In genomic region chr15:39584266-39584659, GRCh38 we compare ENCODE assay signal across 16 cellular contexts. TPM values are rescaled to one million over a fixed set of nuclear protein-coding genes. Genes with fewer than 3 reads are reported as not detected.
DNase-seq lines count a peak whose midpoint lies in the region; ATAC-seq, FAIRE-seq and TF ChIP-seq lines count a peak whose summit lies in the region.
"Had no signal": no experiment of that assay in that cellular context is flagged by ENCODE, and none has a peak within 500 bp of the region (broad histone marks: within the 10 kb centered on the region; RNA-seq: fewer than 3 reads in every experiment).

No MANE protein-coding gene starts in this region.

- H3K27ac Mint-ChIP-seq in MCF 10A (ENCODE audit: low read depth, unreplicated experiment): peak overlapping the region; percentile 68
- H3K27ac Mint-ChIP-seq: activated CD4-positive, alpha-beta T cell treated with anti-CD3 and anti-CD28 coated beads for 36 hours; activated T-cell treated with anti-CD3 and anti-CD28 coated beads, Interleukin-2, amount 50 U/mL, for 24 hours had no signal

- H3K4me3 ChIP-seq in BJ (ENCODE audit: low read depth, low read length) (peak overlapping the region; percentile 54), keratinocyte (ENCODE audit: control insufficient read depth in 2 of 3, extremely low read depth in 1 of 3, insufficient read depth in 2 of 3, low read depth in 1 of 3, low read length in 3 of 3) (peak overlapping the region in 2 of 3 experiments; percentile 27 to 63), skeletal muscle cell (ENCODE audit: low read depth, low read length) (peak overlapping the region; percentile 84), adrenal gland (peak overlapping the region in 1 of 4 donors; percentile 45)
- H3K4me3 ChIP-seq: PC-9 had no signal

- H3K9me3 ChIP-seq in keratinocyte (ENCODE audit: control insufficient read depth, low read depth, low read length) (no peaks in the 10 kb centered on the region), adrenal gland (replicated peaks in 1 of 3) (no peaks in the 10 kb centered on the region)
- H3K9me3 ChIP-seq: BE2C had no signal

- H3K4me3 Mint-ChIP-seq in MCF 10A (ENCODE audit: unreplicated experiment): peak overlapping the region; percentile 78
- H3K4me3 Mint-ChIP-seq: activated CD4-positive, alpha-beta T cell treated with anti-CD3 and anti-CD28 coated beads for 36 hours; activated T-cell treated with anti-CD3 and anti-CD28 coated beads, Interleukin-2, amount 50 U/mL, for 24 hours had no signal

- no TSS peak for BruUV-seq in MCF 10A (replicated peaks; lab: Mats Ljungman, UMichigan)

- H3K27me3 Mint-ChIP-seq in MCF 10A (ENCODE audit: insufficient read depth, unreplicated experiment): no peaks in the 10 kb centered on the region

- peaks cover 29% of the 10 kb centered on the region for H3K79me2 ChIP-seq in keratinocyte (ENCODE audit: control insufficient read depth, insufficient read depth, low read length)

- no peaks in the 10 kb centered on the region for H3K9me1 ChIP-seq in keratinocyte (ENCODE audit: control insufficient read depth, extremely low read depth, insufficient read depth, low read length)

- intact Hi-C loops in MCF 10A (cut with micrococcal nuclease): loop anchor here (5.0 kb wide), 3 partner anchors 72 to 272 kb away; no protein-coding TSS in a partner anchor
- intact Hi-C loops in adrenal gland (cut with DNase I): loop anchor here in 1 of 2 donors (5.0 to 10.0 kb wide), 4 partner anchors 269 to 767 kb away; no protein-coding TSS in a partner anchor

- H3K27me3 ChIP-seq in BJ (ENCODE audit: control insufficient read depth, insufficient read depth, low read length): no peaks in the 10 kb centered on the region
- no peaks in the 10 kb centered on the region for H3K27me3 ChIP-seq in keratinocyte (ENCODE audit: control insufficient read depth, extremely low read depth, insufficient read depth, low read length)
- peaks cover 7% of the 10 kb centered on the region for H3K27me3 ChIP-seq in adrenal gland

- dilution Hi-C loops in keratinocyte (cut with MboI; ENCODE audit: extremely low pct_ligation_motif_present, low sequenced_read_pairs): no loop called here

- H3K9me3 Mint-ChIP-seq in MCF 10A (ENCODE audit: unreplicated experiment): no peaks in the 10 kb centered on the region
- H3K9me3 Mint-ChIP-seq: activated T-cell treated with anti-CD3 and anti-CD28 coated beads, Interleukin-2, amount 50 U/mL, for 24 hours had no signal

- ATAC-seq in HG02970 (IDR thresholded peaks at IDR 0.05; ENCODE audit: low FRiP score, unreplicated experiment): no peak
- ATAC-seq: activated CD4-positive, alpha-beta T cell treated with anti-CD3 and anti-CD28 coated beads for 36 hours; left lobe of liver had no signal

- H3K36me3 ChIP-seq in BJ (ENCODE audit: control insufficient read depth, insufficient read depth, low read length) (peaks cover 56% of the 10 kb centered on the region), keratinocyte (ENCODE audit: control insufficient read depth in 2 of 2, extremely low read depth in 1 of 2, insufficient read depth in 2 of 2, low read length in 2 of 2) (peaks cover 42 to 69% of the 10 kb centered on the region in 2 experiments), adrenal gland (replicated peaks in 1 of 2) (peaks cover 0 to 63% of the 10 kb centered on the region in 2 donors)
- H3K36me3 ChIP-seq: BE2C had no signal

- TF ChIP-seq CTCF in BJ (IDR thresholded peaks at IDR 0.05; ENCODE audit: insufficient read depth, low read depth, low read length) (no peak), MCF 10A (IDR thresholded peaks at IDR 0.05; ENCODE audit: unreplicated experiment) (no peak), keratinocyte (optimal IDR thresholded peaks at IDR 0.05 in 1 of 3, IDR thresholded peaks at IDR 0.05 in 1 of 3, conservative IDR thresholded peaks at IDR 0.05 in 1 of 3; ENCODE audit: extremely low read depth in 1 of 3, insufficient read depth in 2 of 3, low read length in 3 of 3) (no peak), adrenal gland (IDR thresholded peaks at IDR 0.05) (no peak)

- H3K27ac ChIP-seq in keratinocyte (ENCODE audit: control insufficient read depth, insufficient read depth, low read length) (peak overlapping the region; percentile 36), adrenal gland (no peak overlapping the region)
- H3K27ac ChIP-seq: PC-9 had no signal

- no peak overlapping the region for H2AFZ ChIP-seq in keratinocyte (ENCODE audit: control insufficient read depth, low read length)
- H2AFZ ChIP-seq: PC-9 had no signal

- FAIRE-seq in keratinocyte (lab: Jason Lieb, UNC): no peak

- peaks cover 64% of the 10 kb centered on the region for H4K20me1 ChIP-seq in keratinocyte (ENCODE audit: control insufficient read depth, extremely low read depth, insufficient read depth, low read length)

- POLR2A ChIA-PET in BJ (lab: Charles Lee): interaction anchor here (1.0 kb wide), 1 partner anchor 73 kb away, joined by 3 read pairs; no protein-coding TSS in a partner anchor
- POLR2A ChIA-PET in MCF 10A (lab: Yijun Ruan, JAX): interaction anchor here (0.5 to 1.2 kb wide), 4 partner anchors 29 to 985 kb away, joined by 3 to 4 read pairs (median 4); no protein-coding TSS in a partner anchor

- peak overlapping the region; percentile 52 for H3K4me2 ChIP-seq in keratinocyte (ENCODE audit: control insufficient read depth, extremely low read depth, insufficient read depth, low read depth, low read length)
- H3K4me2 ChIP-seq: PC-9 had no signal

- peak overlapping the region; percentile 34 for H3K9ac ChIP-seq in keratinocyte (ENCODE audit: control insufficient read depth, extremely low read depth, insufficient read depth, low read length)

- DNase-seq in BJ (ENCODE audit: low read depth) (no peak), MCF 10A (ENCODE audit: unreplicated experiment) (no peak), keratinocyte (ENCODE audit: low read depth, low spot score) (peak; percentile 30), skeletal muscle cell (ENCODE audit: low read depth) (no peak), SHP77 (lab: John Stamatoyannopoulos, UW) (no peak), midbrain (lab: John Stamatoyannopoulos, UW) (no peak), adrenal gland (no peak)
- DNase-seq: activated CD4-positive, alpha-beta T cell treated with anti-CD3 and anti-CD28 coated beads for 36 hours; activated T-cell treated with anti-CD3 and anti-CD28 coated beads, Interleukin-2, amount 50 U/mL, for 24 hours; BE2C; DND-41; effector CD8-positive, alpha-beta T cell; nucleus accumbens; PC-9 had no signal

- CTCF ChIA-PET in BJ (lab: Yijun Ruan, JAX): interaction anchor here (1.0 kb wide), 1 partner anchor 173 kb away, joined by 3 read pairs; no protein-coding TSS in a partner anchor
- CTCF ChIA-PET in MCF 10A (lab: Yijun Ruan, JAX): interaction anchor here (0.6 to 8.4 kb wide), 14 partner anchors 40 to 955 kb away, joined by 3 to 141 read pairs (median 6); no protein-coding TSS in a partner anchor

- TF ChIP-seq POLR2A in adrenal gland (IDR thresholded peaks at IDR 0.05): no peak

- peaks cover 21% of the 10 kb centered on the region for H3K4me1 ChIP-seq in keratinocyte (ENCODE audit: control insufficient read depth, extremely low read depth, insufficient read depth, low read length)
- H3K4me1 ChIP-seq in adrenal gland (replicated peaks in 1 of 2): peaks cover 0 to 4% of the 10 kb centered on the region in 2 donors

- peaks cover 80% of the 10 kb centered on the region for H3K36me3 Mint-ChIP-seq in MCF 10A (ENCODE audit: insufficient read depth, unreplicated experiment)

- H3K4me1 Mint-ChIP-seq in MCF 10A (ENCODE audit: insufficient read depth, unreplicated experiment): peaks cover 52% of the 10 kb centered on the region

- 82 to 88% (median 83%) methylated on average over 7 of the region's 7 CpGs for WGBS in adrenal gland, 4 donors

RNA-seq across cellular contexts. Expression of gene THBS1, which starts 3.4 kb away (rescaled TPM):
- polyA plus RNA-seq in BJ (2011; rRNA removed) (3,704 and 6,610 TPM in 2 replicates), keratinocyte (585 to 1,976 TPM (median 789 TPM) in 3 replicates), adrenal gland (10 to 100 TPM; 33.9 to 62.7 (median 36.6) TPM)
- 19,882 and 20,500 TPM in 2 replicates for polyA minus RNA-seq in BJ (2011; rRNA and poly(A)+ RNA removed)
- total RNA-seq in MCF 10A (2022) (103 and 393 TPM in 2 replicates), adrenal gland (100 to 1,000 TPM; 102 to 709 (median 441) TPM)
- polyA plus RNA-seq in keratinocyte (2011; ENCODE audit: low read depth): 224 TPM
- polyA plus RNA-seq in keratinocyte (2011; cell fraction: cytosol; rRNA removed): 250 and 267 TPM in 2 replicates
- polyA plus RNA-seq in keratinocyte (2011; cell fraction: nucleus; rRNA removed): 2,729 and 2,799 TPM in 2 replicates
- 152 and 2,223 TPM in 2 replicates for polyA plus RNA-seq in keratinocyte (2012; ENCODE audit: low replicate concordance)
- 2,799 to 14,102 TPM (median 5,100 TPM) in 3 replicates for polyA minus RNA-seq in keratinocyte
- 2,733 TPM for polyA minus RNA-seq in keratinocyte (2011; cell fraction: cytosol; rRNA and poly(A)+ RNA removed)
- polyA minus RNA-seq in keratinocyte (2011; cell fraction: nucleus; rRNA and poly(A)+ RNA removed): 7,793 and 10,292 TPM in 2 replicates
